ENCODE assay signal across 15 cellular contexts in the genomic region with DNA sequence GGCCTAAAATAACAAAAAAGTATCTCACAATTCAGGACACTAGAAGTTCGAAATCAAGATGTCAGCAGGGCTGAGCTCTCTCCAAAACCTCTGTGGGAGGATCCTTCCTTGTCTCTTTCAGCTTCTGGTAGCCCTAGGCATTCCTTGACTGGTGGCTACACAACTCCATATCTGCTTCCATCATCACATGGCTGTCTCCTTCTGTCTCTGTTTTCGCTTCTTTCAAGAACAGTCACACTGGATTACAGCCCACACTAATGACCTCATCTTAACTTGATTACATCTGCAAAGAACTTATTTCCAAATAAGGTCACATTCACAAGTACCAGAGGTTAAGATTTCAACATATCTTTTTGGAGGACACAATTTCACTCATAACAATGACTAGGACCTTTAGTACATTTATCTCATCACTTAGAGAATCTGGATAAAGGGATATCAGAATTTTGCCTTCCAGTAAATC.
DNase-seq lines count a peak whose midpoint lies in the region; ATAC-seq, FAIRE-seq and TF ChIP-seq lines count a peak whose summit lies in the region.
"Had no signal": no experiment of that assay in that cellular context is flagged by ENCODE, and none has a peak within 500 bp of the region (broad histone marks: within the 10 kb centered on the region; RNA-seq: fewer than 3 reads in every experiment).

No MANE protein-coding gene starts in this region.

- no peak for DNase-seq in H54 (ENCODE audit: insufficient read length, low spot score)
- DNase-seq in astrocyte (ENCODE audit: low read depth), result peak; percentile 82
- no peak for DNase-seq in left ventricle myocardium superior
- DNase-seq in stomach, result no peak
- DNase-seq in dermis blood vessel endothelial cell, result no peak
- DNase-seq in NCI-H2107 (lab: John Stamatoyannopoulos, UW), result no peak
- no peak for DNase-seq in AML-193 (lab: John Stamatoyannopoulos, UW)
- DNase-seq: activated CD4-positive, alpha-beta T cell treated with anti-CD3 and anti-CD28 coated beads for 48 hours; effector memory CD8-positive, alpha-beta T cell; Karpas-422; NCI-H524 treated with DMSO at 0.1 percent for 48 hours; testis had no signal

- peak; percentile 79 for ATAC-seq in left ventricle myocardium superior
- ATAC-seq: effector memory CD8-positive, alpha-beta T cell had no signal

- H3K4me1 Mint-ChIP-seq in astrocyte (ENCODE audit: low read depth, unreplicated experiment), result no peaks in the 10 kb centered on the region
- H3K4me1 Mint-ChIP-seq: neural crest cell had no signal

- no peak overlapping the region for H3K4me2 ChIP-seq in astrocyte (ENCODE audit: low read length)

- peak; percentile 30 for FAIRE-seq in H54 (lab: Jason Lieb, UNC)
- peak; percentile 78 for FAIRE-seq in astrocyte (lab: Jason Lieb, UNC)
- FAIRE-seq: G401.6 had no signal

- no peaks in the 10 kb centered on the region for H3K27me3 ChIP-seq in astrocyte (ENCODE audit: insufficient read depth, low read length)
- H3K27me3 ChIP-seq in stomach, result no peaks in the 10 kb centered on the region
- H3K27me3 ChIP-seq: testis had no signal

- H3K36me3 Mint-ChIP-seq in astrocyte (ENCODE audit: low read depth, unreplicated experiment), result peaks cover 5% of the 10 kb centered on the region

- no peak overlapping the region for H3K4me3 Mint-ChIP-seq in astrocyte (ENCODE audit: unreplicated experiment)
- H3K4me3 Mint-ChIP-seq: effector memory CD8-positive, alpha-beta T cell; neural crest cell had no signal

- WGBS in stomach, 5 donors, result 73 to 84% (median 78%) methylated on average over 2 of the region's 2 CpGs

- peaks cover 11% of the 10 kb centered on the region for H3K9me3 Mint-ChIP-seq in astrocyte (ENCODE audit: unreplicated experiment)
- H3K9me3 Mint-ChIP-seq: effector memory CD8-positive, alpha-beta T cell had no signal

- TF ChIP-seq POLR2A in H54 (IDR thresholded peaks at IDR 0.05; ENCODE audit: low read depth, low read length) (no peak), stomach (IDR thresholded peaks at IDR 0.05) (no peak)

- intact Hi-C loops in left ventricle myocardium superior (cut with micrococcal nuclease) (no loop called here), stomach (cut with DNase I; ENCODE audit: low total_unique reads) (no loop called here)

- TF ChIP-seq CTCF in astrocyte (IDR thresholded peaks at IDR 0.05; ENCODE audit: insufficient read depth, low read depth, low read length), result no peak
- no peak for TF ChIP-seq CTCF in stomach (IDR thresholded peaks at IDR 0.05)

- no peaks in the 10 kb centered on the region for H4K20me1 ChIP-seq in astrocyte (ENCODE audit: insufficient read depth, low read length)

- H3K27ac ChIP-seq in astrocyte (ENCODE audit: low read depth, low read length) (peak overlapping the region; percentile 12), stomach (peak overlapping the region in 4 of 5 donors; percentile 23 to 76 (median 45))
- H3K27ac ChIP-seq: SK-N-MC, testis had no signal

- H2AFZ ChIP-seq in astrocyte (ENCODE audit: low read depth, low read length), result peak overlapping the region; percentile 43

- no peak for TF ChIP-seq EP300 in stomach (IDR thresholded peaks at IDR 0.05)

- no peaks in the 10 kb centered on the region for H3K79me2 ChIP-seq in astrocyte (ENCODE audit: insufficient read depth, low read length)

- H3K4me1 ChIP-seq in astrocyte (ENCODE audit: insufficient read depth, low read length), result no peaks in the 10 kb centered on the region
- no peaks in the 10 kb centered on the region for H3K4me1 ChIP-seq in stomach
- H3K4me1 ChIP-seq: testis had no signal

- no peaks in the 10 kb centered on the region for H3K36me3 ChIP-seq in astrocyte (ENCODE audit: insufficient read depth, low read length)
- no peaks in the 10 kb centered on the region for H3K36me3 ChIP-seq in stomach

- no peaks in the 10 kb centered on the region for H3K27me3 Mint-ChIP-seq in astrocyte (ENCODE audit: low read depth, unreplicated experiment)
- H3K27me3 Mint-ChIP-seq: effector memory CD8-positive, alpha-beta T cell had no signal

- H3K9me3 ChIP-seq in astrocyte (ENCODE audit: insufficient read depth, low read depth, low read length), result no peaks in the 10 kb centered on the region
- H3K9me3 ChIP-seq in stomach, result peaks cover 0 to 7% (median 0%) of the 10 kb centered on the region in 4 donors
- H3K9me3 ChIP-seq: testis had no signal

- H3K4me3 ChIP-seq in astrocyte (ENCODE audit: insufficient read depth, low read depth, low read length), result no peak overlapping the region
- H3K4me3 ChIP-seq in stomach, result no peak overlapping the region
- H3K4me3 ChIP-seq: SK-N-MC, testis had no signal

- H3K27ac Mint-ChIP-seq in astrocyte (ENCODE audit: unreplicated experiment), result peak overlapping the region; percentile 2
- H3K27ac Mint-ChIP-seq: effector memory CD8-positive, alpha-beta T cell had no signal

- H3K9ac ChIP-seq in astrocyte (ENCODE audit: low read length), result no peak overlapping the region
